ENCODE assay signal across 9 cellular contexts in genomic region chr2:177758591-177759371, GRCh38.
DNase-seq lines count a peak whose midpoint lies in the region; ATAC-seq and TF ChIP-seq lines count a peak whose summit lies in the region.
"Had no signal": no experiment of that assay in that cellular context is flagged by ENCODE, and none has a peak within 500 bp of the region (broad histone marks: within the 10 kb centered on the region; RNA-seq: fewer than 3 reads in every experiment).

No MANE protein-coding gene starts in this region.

- no peak for TF ChIP-seq POLR2A in Peyer's patch (IDR thresholded peaks at IDR 0.05)
- no peak for TF ChIP-seq POLR2A in esophagus muscularis mucosa (IDR thresholded peaks at IDR 0.05; ENCODE audit: low read depth)

- no peaks in the 10 kb centered on the region for H3F3A ChIP-seq in GM23338 (replicated peaks; ENCODE audit: low read depth)

- ATAC-seq in GM23338, result peak; percentile 77
- ATAC-seq in GM18517 (IDR thresholded peaks at IDR 0.05; ENCODE audit: unreplicated experiment), result no peak

- peaks cover 30% of the 10 kb centered on the region for H3K4me1 Mint-ChIP-seq in GM23338

- no peak overlapping the region for H3K4me3 ChIP-seq in GM23338
- no peak overlapping the region for H3K4me3 ChIP-seq in Peyer's patch
- H3K4me3 ChIP-seq in esophagus muscularis mucosa, result no peak overlapping the region
- H3K4me3 ChIP-seq: upper lobe of left lung had no signal

- peaks cover 6% of the 10 kb centered on the region; the same call in 1 of the 2 replicates for H3K4me1 ChIP-seq in GM23338 (ENCODE audit: insufficient read depth)
- peaks cover 0 to 5% (median 0%) of the 10 kb centered on the region in 4 donors for H3K4me1 ChIP-seq in Peyer's patch
- H3K4me1 ChIP-seq in esophagus muscularis mucosa, result peaks cover 11 to 30% (median 21%) of the 10 kb centered on the region in 4 donors

- peak overlapping the region; percentile 38; the same call in 1 of the 2 replicates for H2AFZ ChIP-seq in GM23338

- H3K36me3 ChIP-seq in GM23338 (ENCODE audit: insufficient read depth) (no peaks in the 10 kb centered on the region), Peyer's patch (no peaks in the 10 kb centered on the region), esophagus muscularis mucosa (no peaks in the 10 kb centered on the region)
- H3K36me3 ChIP-seq: upper lobe of left lung had no signal

- DNase-seq in A172 (ENCODE audit: low spot score) (peak; percentile 43), GM23338 (ENCODE audit: low spot score) (peak; percentile 82), Peyer's patch (no peak), esophagus muscularis mucosa (ENCODE audit: extremely low spot score) (no peak), nucleus accumbens (lab: John Stamatoyannopoulos, UW) (peak in 39 of 56 donors; percentile 2 to 66 (median 19)), KG1 (lab: John Stamatoyannopoulos, UW) (no peak), NCI-H187 (lab: John Stamatoyannopoulos, UW) (no peak)

- H3K9me3 ChIP-seq in Peyer's patch (no peaks in the 10 kb centered on the region), esophagus muscularis mucosa (no peaks in the 10 kb centered on the region)
- H3K9me3 ChIP-seq: upper lobe of left lung had no signal

- 50% methylated on average over 11 of the region's 11 CpGs for WGBS in esophagus muscularis mucosa

- H3K4me2 ChIP-seq in GM23338, result no peak overlapping the region

- no peaks in the 10 kb centered on the region for H3K9me3 Mint-ChIP-seq in GM23338

- no peaks in the 10 kb centered on the region for H3K36me3 Mint-ChIP-seq in GM23338 (ENCODE audit: low read depth)

- peaks cover 18% of the 10 kb centered on the region; the same call in 1 of the 2 replicates for H3K27me3 ChIP-seq in GM23338 (ENCODE audit: insufficient read depth)
- H3K27me3 ChIP-seq in Peyer's patch, result no peaks in the 10 kb centered on the region
- no peaks in the 10 kb centered on the region for H3K27me3 ChIP-seq in esophagus muscularis mucosa
- H3K27me3 ChIP-seq: upper lobe of left lung had no signal

- H3K4me3 Mint-ChIP-seq in GM23338, result no peak overlapping the region

- H3K9me2 ChIP-seq in GM23338 (ENCODE audit: insufficient read depth), result no peaks in the 10 kb centered on the region

- H3K27ac Mint-ChIP-seq in GM23338, result peak overlapping the region; percentile 24; the same call in 1 of the 2 replicates

- H3K27me3 Mint-ChIP-seq in GM23338 (ENCODE audit: insufficient read depth, low read depth, poor library complexity), result peaks cover 16% of the 10 kb centered on the region

- no peaks in the 10 kb centered on the region for H4K20me1 ChIP-seq in GM23338 (replicated peaks; ENCODE audit: insufficient read depth)

- no peak for TF ChIP-seq EP300 in esophagus muscularis mucosa (IDR thresholded peaks at IDR 0.05)

- TF ChIP-seq CTCF in GM23338 (conservative IDR thresholded peaks at IDR 0.05; ENCODE audit: low read depth in 2 of 2), result peak; percentile 84 to 85
- peak in 5 of 6 experiments; percentile 25 to 56 (median 32) for TF ChIP-seq CTCF in Peyer's patch (IDR thresholded peaks at IDR 0.05)
- peak; percentile 28 to 56 (median 44) for TF ChIP-seq CTCF in esophagus muscularis mucosa (IDR thresholded peaks at IDR 0.05)

- no peaks in the 10 kb centered on the region for H3K79me2 ChIP-seq in GM23338 (replicated peaks; ENCODE audit: insufficient read depth)

- intact Hi-C loops in esophagus muscularis mucosa (cut with DNase I), result loop anchor here (10.0 kb wide), 1 partner anchor 424 kb away; no protein-coding TSS in a partner anchor

- H3K27ac ChIP-seq in GM23338 (ENCODE audit: low read depth) (no peak overlapping the region), Peyer's patch (no peak overlapping the region), esophagus muscularis mucosa (replicated peaks in 1 of 4) (no peak overlapping the region)
- H3K27ac ChIP-seq: upper lobe of left lung had no signal

TF ChIP-seq in GM23338, 12 proteins besides CTCF, POLR2A, EP300 and RAD21:
- TF ChIP-seq STAT1 (IDR thresholded peaks at IDR 0.05; ENCODE audit: unreplicated experiment), result no peak
- TF ChIP-seq EZH2 (IDR thresholded peaks at IDR 0.05; ENCODE audit: low read depth, unreplicated experiment), result no peak
- TF ChIP-seq ETS1 (IDR thresholded peaks at IDR 0.05), result no peak
- no peak for TF ChIP-seq ZNF114 (CRISPR knock-in tag; IDR thresholded peaks at IDR 0.05)
- no peak for TF ChIP-seq CREB1 (CRISPR knock-in tag; IDR thresholded peaks at IDR 0.05; ENCODE audit: low read depth)
- TF ChIP-seq JUNB (IDR thresholded peaks at IDR 0.05; ENCODE audit: unreplicated experiment), result no peak
- TF ChIP-seq EZH2phosphoT487 (IDR thresholded peaks at IDR 0.05; ENCODE audit: unreplicated experiment), result no peak
- TF ChIP-seq ZNF331 (CRISPR knock-in tag; IDR thresholded peaks at IDR 0.05; ENCODE audit: low read depth), result no peak
TF ChIP-seq in GM23338: peak in this region for 0.

Comparison
In these comparisons a context has a peak if more than half of its experiments do, and no peak if none do; other contexts are left out.
1. DNase-seq: peak in A172 (single experiment), GM23338 (single experiment) and nucleus accumbens (39 of 56); none in Peyer's patch (0 of 3), esophagus muscularis mucosa (single experiment), KG1 (single experiment) and NCI-H187 (0 of 2).
2. CTCF ChIP-seq: peak in every context shown above with its lines; median percentile 84 in GM23338; 44 in esophagus muscularis mucosa; 32 in Peyer's patch.